ENCODE assay signal across 21 cellular contexts in genomic region chr7:10475940-10476641, GRCh38.
"Had no signal": no experiment of that assay in that cellular context is flagged by ENCODE, and none has a peak within 500 bp of the region (broad histone marks: within the 10 kb centered on the region; RNA-seq: fewer than 3 reads in every experiment).

No MANE protein-coding gene starts in this region.

- H3K9me3 ChIP-seq: colonic mucosa, neutrophil, right atrium auricular region, sigmoid colon, testis, transverse colon had no signal

- H3K27me3 Mint-ChIP-seq: stimulated activated naive B cell treated with anti-CD40 and anti-IgM and Interleukin-4, amounts not matched to agents 10 μg/mL and 1 μg/mL and 100 μg/mL, for 72 hours; stimulated activated naive CD8-positive, alpha-beta T cell treated with anti-CD3 and anti-CD28 coated beads, Interleukin-15, amount 100 ng/mL, for 72 hours had no signal

- H3K4me1 Mint-ChIP-seq: immature natural killer cell; stimulated activated naive B cell treated with anti-CD40 and anti-IgM and Interleukin-4, amounts not matched to agents 10 μg/mL and 1 μg/mL and 100 μg/mL, for 72 hours; stimulated activated naive CD8-positive, alpha-beta T cell treated with anti-CD3 and anti-CD28 coated beads, Interleukin-15, amount 100 ng/mL, for 72 hours had no signal

- H3K27me3 ChIP-seq: colonic mucosa, foreskin keratinocyte, neutrophil, right atrium auricular region, sigmoid colon, testis, transverse colon had no signal

- H3K27ac Mint-ChIP-seq: immature natural killer cell; nephron; stimulated activated naive B cell treated with anti-CD40 and anti-IgM and Interleukin-4, amounts not matched to agents 10 μg/mL and 1 μg/mL and 100 μg/mL, for 72 hours; stimulated activated naive CD8-positive, alpha-beta T cell treated with anti-CD3 and anti-CD28 coated beads, Interleukin-15, amount 100 ng/mL, for 72 hours had no signal

- H3K27ac ChIP-seq: colonic mucosa, foreskin keratinocyte, neutrophil, right atrium auricular region, sigmoid colon, skin epidermis, testis, transverse colon had no signal

- H3K4me3 ChIP-seq: colonic mucosa, lung, right atrium auricular region, sigmoid colon, skin epidermis, testis, transverse colon had no signal

- H3K36me3 Mint-ChIP-seq: immature natural killer cell; stimulated activated naive B cell treated with anti-CD40 and anti-IgM and Interleukin-4, amounts not matched to agents 10 μg/mL and 1 μg/mL and 100 μg/mL, for 72 hours had no signal

- H3K4me1 ChIP-seq: colonic mucosa, right atrium auricular region, sigmoid colon, transverse colon had no signal

- H3K4me3 Mint-ChIP-seq: immature natural killer cell; nephron; stimulated activated naive B cell treated with anti-CD40 and anti-IgM and Interleukin-4, amounts not matched to agents 10 μg/mL and 1 μg/mL and 100 μg/mL, for 72 hours; stimulated activated naive CD8-positive, alpha-beta T cell treated with anti-CD3 and anti-CD28 coated beads, Interleukin-15, amount 100 ng/mL, for 72 hours had no signal

- ATAC-seq: foreskin keratinocyte; left colon; left ventricle myocardium superior; stimulated activated naive B cell treated with anti-CD40 and anti-IgM and Interleukin-4, amounts not matched to agents 10 μg/mL and 1 μg/mL and 100 μg/mL, for 72 hours; stimulated activated naive CD8-positive, alpha-beta T cell treated with anti-CD3 and anti-CD28 coated beads, Interleukin-15, amount 100 ng/mL, for 72 hours had no signal

- H3K36me3 ChIP-seq: colonic mucosa, neutrophil, right atrium auricular region, sigmoid colon, transverse colon had no signal

- H3K9me3 Mint-ChIP-seq: immature natural killer cell; nephron; stimulated activated naive B cell treated with anti-CD40 and anti-IgM and Interleukin-4, amounts not matched to agents 10 μg/mL and 1 μg/mL and 100 μg/mL, for 72 hours; stimulated activated naive CD8-positive, alpha-beta T cell treated with anti-CD3 and anti-CD28 coated beads, Interleukin-15, amount 100 ng/mL, for 72 hours had no signal

- DNase-seq: colonic mucosa; dermis blood vessel endothelial cell; erythroblast; foreskin keratinocyte; immature natural killer cell; left colon; left ventricle myocardium superior; mesenchymal stem cell; midbrain; stimulated activated CD4-positive, alpha-beta T cell treated with anti-CD3 and anti-CD28 coated beads, Interleukin-2, amount 100 ng/mL, for 24 hours; stimulated activated CD4-positive, alpha-beta T cell treated with anti-CD3 and anti-CD28 coated beads, Interleukin-4, amount 100 ng/mL, for 4 hours; stimulated activated naive B cell treated with anti-CD40 and anti-IgM and Interleukin-4, amounts not matched to agents 10 μg/mL and 1 μg/mL and 100 μg/mL, for 72 hours; stimulated activated naive CD8-positive, alpha-beta T cell treated with anti-CD3 and anti-CD28 coated beads, Interleukin-15, amount 100 ng/mL, for 72 hours; testis; transverse colon had no signal
